In the genomic region with DNA sequence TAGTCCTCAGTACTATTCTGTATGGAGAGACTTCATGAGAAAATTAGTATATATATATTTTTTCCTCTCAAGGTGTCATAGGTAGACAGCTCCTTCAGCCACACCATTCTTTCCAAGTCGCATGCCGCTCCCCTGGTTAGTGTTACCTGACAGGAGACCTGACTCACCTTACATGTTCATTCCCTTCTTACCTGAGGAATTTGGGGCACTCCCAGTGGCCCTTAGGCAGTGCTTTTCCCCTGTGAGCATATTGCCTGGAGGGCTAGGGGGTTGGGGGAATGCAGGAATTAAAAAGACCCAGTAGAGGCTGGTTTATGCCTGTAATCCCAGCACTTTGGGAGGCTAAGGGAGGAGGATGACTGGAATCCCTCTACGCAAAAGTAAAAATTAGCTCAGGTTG, we compare ENCODE assay signal across 17 cellular contexts. TPM values are rescaled to one million over a fixed set of nuclear protein-coding genes. Genes with fewer than 3 reads are reported as not detected.
DNase-seq lines count a peak whose midpoint lies in the region; ATAC-seq, FAIRE-seq and TF ChIP-seq lines count a peak whose summit lies in the region.
"Had no signal": no experiment of that assay in that cellular context is flagged by ENCODE, and none has a peak within 500 bp of the region (broad histone marks: within the 10 kb centered on the region; RNA-seq: fewer than 3 reads in every experiment).

No MANE protein-coding gene starts in this region.

- intact Hi-C loops in PC-9 (cut with micrococcal nuclease; ENCODE audit: unreplicated experiment): loop anchor here (5.0 to 10.0 kb wide), 3 partner anchors 81 to 404 kb away; no protein-coding TSS in a partner anchor

- H3K4me1 ChIP-seq in PC-9 (replicated peaks; ENCODE audit: insufficient read depth) (peaks cover 46% of the 10 kb centered on the region), small intestine (ENCODE audit: control insufficient read depth in 2 of 2, insufficient read depth in 1 of 2, low read depth in 1 of 2, low read length in 1 of 2) (peaks cover 6 to 11% of the 10 kb centered on the region in 2 donors)

- peak; percentile 87 for DNase-seq in ELF-1 (ENCODE audit: low read depth, low spot score)
- DNase-seq in PC-9: peak; percentile 83 to 85
- DNase-seq in epithelial cell of esophagus (ENCODE audit: low read depth): peak; percentile 79
- DNase-seq in nephron progenitor cell: no peak
- DNase-seq in activated T-cell treated with anti-CD3 and anti-CD28 coated beads, Interleukin-2, amount 50 U/mL, for 24 hours: no peak
- no peak for DNase-seq in NK-92 (lab: John Stamatoyannopoulos, UW; ENCODE audit: unreplicated experiment)
- DNase-seq in small intestine: no peak
- DNase-seq: CD4-positive, alpha-beta memory T cell; DMS 273 treated with DMSO at 0.1 percent for 48 hours; EL; HCEC 1CT; NCI-H1417; NCI-H1930; NCI-H510A treated with DMSO at 0.1 percent for 48 hours; RPMI8226 had no signal

- CTCF ChIA-PET in PC-9 (lab: Charles Lee): interaction anchor here (0.6 to 0.8 kb wide), 3 partner anchors 9 to 265 kb away, joined by 3 to 10 read pairs (median 3); a partner anchor contains a TSS

- H3K4me3 ChIP-seq in PC-9 (no peak overlapping the region), epithelial cell of esophagus (ENCODE audit: low read length) (no peak overlapping the region), small intestine (ENCODE audit: low read depth in 1 of 2, low read length in 2 of 2) (no peak overlapping the region)

- peak overlapping the region; percentile 22 for H3K27ac Mint-ChIP-seq in nephron progenitor cell
- H3K27ac Mint-ChIP-seq in activated T-cell treated with anti-CD3 and anti-CD28 coated beads, Interleukin-2, amount 50 U/mL, for 24 hours: no peak overlapping the region
- H3K27ac Mint-ChIP-seq: B cell had no signal

- H3K79me2 ChIP-seq in PC-9 (ENCODE audit: low read depth): peaks cover 13% of the 10 kb centered on the region

- H3K27ac ChIP-seq in PC-9: peak overlapping the region; percentile 56
- H3K27ac ChIP-seq in small intestine (ENCODE audit: low read depth in 1 of 2, low read length in 1 of 2): no peak overlapping the region

- ATAC-seq in GM21360 (IDR thresholded peaks at IDR 0.05; ENCODE audit: unreplicated experiment): no peak

- no peak overlapping the region for H3K4me3 Mint-ChIP-seq in nephron progenitor cell
- no peak overlapping the region for H3K4me3 Mint-ChIP-seq in activated T-cell treated with anti-CD3 and anti-CD28 coated beads, Interleukin-2, amount 50 U/mL, for 24 hours
- H3K4me3 Mint-ChIP-seq: B cell; CD4-positive, alpha-beta memory T cell had no signal

- no peaks in the 10 kb centered on the region for H4K20me1 ChIP-seq in PC-9 (ENCODE audit: insufficient read depth)

- H3K27me3 ChIP-seq in PC-9 (ENCODE audit: insufficient read depth, low read depth): no peaks in the 10 kb centered on the region
- H3K27me3 ChIP-seq in small intestine (ENCODE audit: control insufficient read depth in 2 of 2, insufficient read depth in 2 of 2, low read length in 2 of 2): no peaks in the 10 kb centered on the region

- POLR2A ChIA-PET in PC-9 (lab: Charles Lee; ENCODE audit: unreplicated experiment): interaction anchor here (0.6 to 0.9 kb wide), 6 partner anchors 9 to 97 kb away, joined by 5 to 10 read pairs (median 7); a partner anchor contains a TSS

- H2AFZ ChIP-seq in PC-9: no peak overlapping the region

- peaks cover 54% of the 10 kb centered on the region; the same call in 1 of the 2 replicates for H3F3A ChIP-seq in PC-9 (ENCODE audit: insufficient read depth, low read depth)

- no peaks in the 10 kb centered on the region for H3K9me2 ChIP-seq in PC-9 (ENCODE audit: insufficient read depth)

- H3K4me1 Mint-ChIP-seq in nephron progenitor cell: peaks cover 35% of the 10 kb centered on the region
- peaks cover 32% of the 10 kb centered on the region for H3K4me1 Mint-ChIP-seq in activated T-cell treated with anti-CD3 and anti-CD28 coated beads, Interleukin-2, amount 50 U/mL, for 24 hours (ENCODE audit: low read depth)

- H3K4me2 ChIP-seq in PC-9: peak overlapping the region; percentile 18

- TF ChIP-seq CTCF in PC-9 (conservative IDR thresholded peaks at IDR 0.05) (no peak), epithelial cell of esophagus (IDR thresholded peaks at IDR 0.05; ENCODE audit: insufficient read depth, low read depth, low read length, missing control alignments) (no peak), nephron progenitor cell (IDR thresholded peaks at IDR 0.05) (no peak)

- peaks cover 14% of the 10 kb centered on the region for H3K36me3 Mint-ChIP-seq in nephron progenitor cell (ENCODE audit: low read depth)
- H3K36me3 Mint-ChIP-seq in activated T-cell treated with anti-CD3 and anti-CD28 coated beads, Interleukin-2, amount 50 U/mL, for 24 hours (ENCODE audit: low read depth): peaks cover 39% of the 10 kb centered on the region

- no peaks in the 10 kb centered on the region for H3K9me3 Mint-ChIP-seq in nephron progenitor cell
- H3K9me3 Mint-ChIP-seq in activated T-cell treated with anti-CD3 and anti-CD28 coated beads, Interleukin-2, amount 50 U/mL, for 24 hours: no peaks in the 10 kb centered on the region

- 95 to 96% (median 96%) methylated on average over 3 of the region's 3 CpGs for WGBS in small intestine, 3 donors

- H3K9me3 ChIP-seq in PC-9 (ENCODE audit: insufficient read depth, low read depth) (no peaks in the 10 kb centered on the region), small intestine (ENCODE audit: control insufficient read depth, low read depth) (no peaks in the 10 kb centered on the region)

- no peak for FAIRE-seq in small intestine (lab: Jason Lieb, UNC)

- H3K36me3 ChIP-seq in PC-9 (ENCODE audit: low read depth) (peaks cover 11% of the 10 kb centered on the region; the same call in 1 of the 2 replicates), small intestine (ENCODE audit: control insufficient read depth in 2 of 2, insufficient read depth in 2 of 2, low read length in 2 of 2) (peaks cover 5% of the 10 kb centered on the region in 2 donors)

- no TSS peak for BruUV-seq in PC-9 (replicated peaks; lab: Mats Ljungman, UMichigan)

- no peaks in the 10 kb centered on the region for H3K27me3 Mint-ChIP-seq in nephron progenitor cell (ENCODE audit: low read depth, poor library complexity)
- no peaks in the 10 kb centered on the region for H3K27me3 Mint-ChIP-seq in activated T-cell treated with anti-CD3 and anti-CD28 coated beads, Interleukin-2, amount 50 U/mL, for 24 hours
- H3K27me3 Mint-ChIP-seq: B cell; CD4-positive, alpha-beta memory T cell had no signal

RNA-seq across cellular contexts. Expression of a gene that starts 9.0 kb away (rescaled TPM):
- total RNA-seq in PC-9 (2021): 1,066 and 1,233 TPM in 2 replicates
- 100 to 1,000 TPM; 188 to 326 (median 291) TPM for polyA plus RNA-seq in small intestine

RNA-seq across cellular contexts. Expression of a gene that starts 19.5 kb away (rescaled TPM):
- total RNA-seq in PC-9 (2021): 230 and 292 TPM in 2 replicates
- 100 to 1,000 TPM; 619 to 710 (median 633) TPM for polyA plus RNA-seq in small intestine

RNA-seq across cellular contexts. Expression of a gene that starts 20.7 kb away (rescaled TPM):
- total RNA-seq in PC-9 (2021): 3.5 and 6.8 TPM in 2 replicates
- polyA plus RNA-seq in small intestine: 10 to 100 TPM in 1 of 3 donors, 1 to 10 TPM in 1, under 1 TPM in 1; 0.45 to 10.8 (median 4.0) TPM

Comparison
In these comparisons a context has a peak if more than half of its experiments do, and no peak if none do; other contexts are left out.
1. DNase-seq: peak in ELF-1 (single experiment), PC-9 (2 of 2) and epithelial cell of esophagus (single experiment); none in nephron progenitor cell (single experiment), activated T-cell treated with anti-CD3 and anti-CD28 coated beads, Interleukin-2, amount 50 U/mL, for 24 hours (single experiment), NK-92 (single experiment) and small intestine (single experiment).